28 cellular contexts compared by ENCODE assay signal in the genomic region with DNA sequence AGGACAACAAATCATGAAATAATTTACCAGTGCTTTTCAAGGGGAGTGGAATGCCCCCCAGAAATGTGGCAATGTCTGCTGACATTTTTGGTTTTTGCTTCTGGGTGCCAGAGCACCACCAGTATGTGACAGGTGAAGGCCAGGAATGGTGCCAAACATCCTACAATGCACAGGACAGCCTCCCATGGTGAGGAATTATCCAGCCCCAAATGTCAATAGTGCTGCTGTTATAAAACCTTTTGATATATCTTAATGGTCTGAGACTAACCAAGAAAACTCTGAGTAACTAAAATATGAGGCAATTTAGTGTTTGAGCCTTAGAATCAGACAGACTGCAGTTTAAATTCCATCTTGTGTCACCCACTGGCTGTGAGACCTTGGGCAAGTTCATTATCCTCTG.
"Had no signal": no experiment of that assay in that cellular context is flagged by ENCODE, and none has a peak within 500 bp of the region (broad histone marks: within the 10 kb centered on the region; RNA-seq: fewer than 3 reads in every experiment).

No MANE protein-coding gene starts in this region.

- ATAC-seq: activated CD4-positive, alpha-beta T cell treated with anti-CD3 and anti-CD28 coated beads for 36 hours; left ventricle myocardium superior; pancreas; psoas muscle; stimulated activated naive CD8-positive, alpha-beta T cell treated with anti-CD3 and anti-CD28 coated beads, Interleukin-15, Interleukin-2, amounts not matched to agents 100 U/mL and 50 U/mL, for 24 hours had no signal

- FAIRE-seq: astrocyte, frontal cortex, pancreas, urothelium cell line had no signal

- H3K36me3 ChIP-seq: esophagus muscularis mucosa, pancreas, right atrium auricular region had no signal

- H3K27ac Mint-ChIP-seq: activated B cell treated with CpG ODN at 0.5 μM for 24 hours; activated naive CD8-positive, alpha-beta T cell; activated T-cell treated with anti-CD3 and anti-CD28 coated beads, Interleukin-2, amount 50 U/mL, for 24 hours; activated T-helper 2 cell treated with anti-CD3 and anti-CD28 coated beads, Interferon-gamma antibody, Interleukin-2, Interleukin-4, amounts not matched to agents 10 μg/mL and 5 μg/mL and 100 μg/mL, durations not matched to agents 14 hours and 24 hours and 36 hours; immature natural killer cell; mesothelial cell of epicardium had no signal

- H3K36me3 Mint-ChIP-seq: immature natural killer cell, mesothelial cell of epicardium had no signal

- H3K9me3 ChIP-seq: esophagus muscularis mucosa, pancreas had no signal

- H3K9me3 Mint-ChIP-seq: activated B cell treated with CpG ODN at 0.5 μM for 24 hours; central memory CD8-positive, alpha-beta T cell; immature natural killer cell; mesothelial cell of epicardium; nephron had no signal

- H3K4me3 Mint-ChIP-seq: activated B cell treated with CpG ODN at 0.5 μM for 24 hours; activated CD4-positive, alpha-beta T cell treated with anti-CD3 and anti-CD28 coated beads for 36 hours; activated naive CD8-positive, alpha-beta T cell; activated T-cell treated with anti-CD3 and anti-CD28 coated beads, Interleukin-2, amount 50 U/mL, for 24 hours; central memory CD8-positive, alpha-beta T cell; immature natural killer cell; mesothelial cell of epicardium; nephron had no signal

- H3K4me3 ChIP-seq: coronary artery, esophagus muscularis mucosa, hepatocyte, pancreas, psoas muscle, right atrium auricular region had no signal

- DNase-seq: activated B cell treated with CpG ODN at 0.5 μM for 24 hours; activated CD4-positive, alpha-beta T cell treated with anti-CD3 and anti-CD28 coated beads for 36 hours; activated CD4-positive, alpha-beta T cell treated with anti-CD3 and anti-CD28 coated beads, Interleukin-2, amount 50 U/mL, for 4 hours; activated CD8-positive, alpha-beta memory T cell treated with anti-CD3 and anti-CD28 coated beads for 24 hours; activated CD8-positive, alpha-beta memory T cell treated with anti-CD3 and anti-CD28 coated beads, Interleukin-2, amount 50 U/mL, for 4 hours; activated naive CD4-positive, alpha-beta T cell; activated T-cell treated with anti-CD3 and anti-CD28 coated beads, Interleukin-2, amount 50 U/mL, for 24 hours; glutamatergic neuron; immature natural killer cell; kidney glomerular epithelial cell; left ventricle myocardium superior; mammary epithelial cell; pancreas; psoas muscle; stimulated activated CD4-positive, alpha-beta T cell treated with anti-CD3 and anti-CD28 coated beads, Interleukin-4, amount 100 ng/mL, for 24 hours; stimulated activated naive CD8-positive, alpha-beta T cell treated with anti-CD3 and anti-CD28 coated beads, Interleukin-15, Interleukin-2, amounts not matched to agents 100 U/mL and 50 U/mL, for 24 hours had no signal

- H3K27ac ChIP-seq: coronary artery, esophagus muscularis mucosa, pancreas, psoas muscle, right atrium auricular region had no signal
